ENCODE assay signal across 8 cellular contexts in genomic region chr4:1171306-1172227, GRCh38. TPM values are rescaled to one million over a fixed set of nuclear protein-coding genes. Genes with fewer than 3 reads are reported as not detected.
DNase-seq lines count a peak whose midpoint lies in the region; ATAC-seq and TF ChIP-seq lines count a peak whose summit lies in the region.

No MANE protein-coding gene starts in this region.

- H3K27ac ChIP-seq in HEK293 (ENCODE audit: extremely low read depth, low read depth, low read length) (no peak overlapping the region), rectal smooth muscle tissue (ENCODE audit: low read depth, low read length) (peak overlapping the region; percentile 14)

- peaks cover 21% of the 10 kb centered on the region for H3K27me3 ChIP-seq in rectal smooth muscle tissue (ENCODE audit: control insufficient read depth, insufficient read depth, low read length)

- no peaks in the 10 kb centered on the region for H3K4me1 ChIP-seq in HEK293 (ENCODE audit: control insufficient read depth, insufficient read depth, low read length)
- H3K4me1 ChIP-seq in rectal smooth muscle tissue (ENCODE audit: control insufficient read depth, insufficient read depth, low read length), result no peaks in the 10 kb centered on the region

- H3K36me3 Mint-ChIP-seq in glutamatergic neuron (ENCODE audit: unreplicated experiment), result peaks cover 7% of the 10 kb centered on the region

- CTCF ChIA-PET in HEK293 (lab: Yijun Ruan, JAX), result no interaction called here

- peak; percentile 70 for DNase-seq in activated T-cell treated with anti-CD3 and anti-CD28 coated beads, Interleukin-2, amount 50 U/mL, for 1 hour
- DNase-seq in glutamatergic neuron (peak; percentile 66), inferior parietal cortex (ENCODE audit: extremely low spot score) (no peak)

- H3K4me3 ChIP-seq in HEK293 (ENCODE audit: low read depth, low read length), result no peak overlapping the region
- H3K4me3 ChIP-seq in rectal smooth muscle tissue (ENCODE audit: low read length), result peak overlapping the region; percentile 52

- H3K9me3 ChIP-seq in HEK293 (ENCODE audit: control insufficient read depth, insufficient read depth, low read depth, low read length), result no peaks in the 10 kb centered on the region

- TF ChIP-seq CTCF in HEK293 (tag by site-specific recombination; IDR thresholded peaks at IDR 0.05) (no peak), glutamatergic neuron (IDR thresholded peaks at IDR 0.05; ENCODE audit: partially characterized antibody, unreplicated experiment) (no peak)

- peak overlapping the region; percentile 68 for H3K27ac Mint-ChIP-seq in glutamatergic neuron (ENCODE audit: unreplicated experiment)

- POLR2A ChIA-PET in HEK293 (lab: Yijun Ruan, JAX), result no interaction called here

- H3K4me1 Mint-ChIP-seq in glutamatergic neuron (ENCODE audit: low read depth, unreplicated experiment), result peaks cover 25% of the 10 kb centered on the region

- H3K36me3 ChIP-seq in HEK293 (ENCODE audit: control insufficient read depth in 2 of 2, insufficient read depth in 1 of 2, low read length in 2 of 2) (no peaks in the 10 kb centered on the region), rectal smooth muscle tissue (ENCODE audit: control insufficient read depth, insufficient read depth, low read length) (no peaks in the 10 kb centered on the region)

- ATAC-seq in GM21723 (IDR thresholded peaks at IDR 0.05; ENCODE audit: unreplicated experiment) (no peak), HG02623 (IDR thresholded peaks at IDR 0.05; ENCODE audit: unreplicated experiment) (no peak), GM21390 (IDR thresholded peaks at IDR 0.05; ENCODE audit: unreplicated experiment) (no peak)

- H3K4me3 Mint-ChIP-seq in glutamatergic neuron (ENCODE audit: unreplicated experiment), result peak overlapping the region; percentile 92

- no peak overlapping the region for H3K9ac ChIP-seq in rectal smooth muscle tissue (ENCODE audit: low read length)

- H3K27me3 Mint-ChIP-seq in glutamatergic neuron (ENCODE audit: unreplicated experiment), result peaks cover 19% of the 10 kb centered on the region

- H3K9me3 Mint-ChIP-seq in glutamatergic neuron (ENCODE audit: unreplicated experiment), result peaks cover 16% of the 10 kb centered on the region

TF ChIP-seq in HEK293, 187 proteins besides CTCF, POLR2A, EP300 and RAD21:
- TF ChIP-seq ZNF366 (tag by site-specific recombination; conservative IDR thresholded peaks at IDR 0.05) (no peak), ZNF76 (tag by site-specific recombination; IDR thresholded peaks at IDR 0.05; ENCODE audit: borderline replicate concordance, low read depth) (no peak), ZNF157 (tag by site-specific recombination; IDR thresholded peaks at IDR 0.05) (peak; percentile 54; the same call in 1 of the 2 replicates), ZNF404 (tag by site-specific recombination; IDR thresholded peaks at IDR 0.05) (no peak)

RNA-seq across cellular contexts. Expression of gene SPON2, which starts 0.8 kb away (rescaled TPM):
- total RNA-seq in glutamatergic neuron (ENCODE audit: unreplicated experiment), result 769 TPM

RNA-seq across cellular contexts. Expression of gene RNF212, which starts 58.2 kb away (rescaled TPM):
- total RNA-seq in glutamatergic neuron (ENCODE audit: unreplicated experiment), result 11.1 TPM
